23 cellular contexts compared by ENCODE assay signal in genomic region chr18:5142859-5143258, GRCh38. TPM values are rescaled to one million over a fixed set of nuclear protein-coding genes. Genes with fewer than 3 reads are reported as not detected.
"Had no signal": no experiment of that assay in that cellular context is flagged by ENCODE, and none has a peak within 500 bp of the region (broad histone marks: within the 10 kb centered on the region; RNA-seq: fewer than 3 reads in every experiment).

No MANE protein-coding gene starts in this region.

- H3K27ac Mint-ChIP-seq: activated naive CD4-positive, alpha-beta T cell treated with anti-CD3 and anti-CD28 coated beads, Interleukin-2, amount 10 ng/mL, durations not matched to agents 7 days and 5 days; stimulated activated memory B cell treated with anti-CD40 and anti-IgM and Interleukin-4, amounts not matched to agents 10 μg/mL and 1 μg/mL and 100 μg/mL, for 72 hours had no signal

- H3K27me3 Mint-ChIP-seq: activated naive CD4-positive, alpha-beta T cell treated with anti-CD3 and anti-CD28 coated beads, Interleukin-2, amount 10 ng/mL, durations not matched to agents 7 days and 5 days had no signal

- H3K36me3 ChIP-seq: ascending aorta, colonic mucosa, left ventricle myocardium inferior, spleen, upper lobe of right lung had no signal

- H3K4me3 Mint-ChIP-seq: activated naive CD4-positive, alpha-beta T cell treated with anti-CD3 and anti-CD28 coated beads, Interleukin-2, amount 10 ng/mL, durations not matched to agents 7 days and 5 days; central memory CD8-positive, alpha-beta T cell; nephron progenitor cell; stimulated activated memory B cell treated with anti-CD40 and anti-IgM and Interleukin-4, amounts not matched to agents 10 μg/mL and 1 μg/mL and 100 μg/mL, for 72 hours had no signal

- DNase-seq: activated CD4-positive, alpha-beta T cell treated with anti-CD3 and anti-CD28 coated beads for 1 hour; activated CD8-positive, alpha-beta memory T cell treated with anti-CD3 and anti-CD28 coated beads for 24 hours; activated CD8-positive, alpha-beta memory T cell treated with anti-CD3 and anti-CD28 coated beads, Interleukin-2, amount 50 U/mL, for 48 hours; activated effector memory CD4-positive, alpha-beta T cell treated with Interleukin-2 at 50 U/mL for 16 hours; activated naive CD4-positive, alpha-beta T cell treated with anti-CD3 and anti-CD28 coated beads, Interleukin-2, amount 10 ng/mL, durations not matched to agents 7 days and 5 days; activated T-cell treated with anti-CD3 and anti-CD28 coated beads, Interleukin-2, amount 50 U/mL, for 48 hours; colonic mucosa; erythroblast; kidney; left ventricle myocardium inferior; mammary epithelial cell; midbrain; nephron progenitor cell; retina; spleen; stimulated activated CD4-positive, alpha-beta T cell treated with anti-CD3 and anti-CD28 coated beads, Interleukin-4, amount 100 ng/mL, for 4 hours; upper lobe of right lung had no signal

- H3K36me3 Mint-ChIP-seq: activated naive CD4-positive, alpha-beta T cell treated with anti-CD3 and anti-CD28 coated beads, Interleukin-2, amount 10 ng/mL, durations not matched to agents 7 days and 5 days; stimulated activated memory B cell treated with anti-CD40 and anti-IgM and Interleukin-4, amounts not matched to agents 10 μg/mL and 1 μg/mL and 100 μg/mL, for 72 hours had no signal

- ATAC-seq: stimulated activated memory B cell treated with anti-CD40 and anti-IgM and Interleukin-4, amounts not matched to agents 10 μg/mL and 1 μg/mL and 100 μg/mL, for 72 hours; upper lobe of right lung had no signal

- H3K4me3 ChIP-seq: ascending aorta, colonic mucosa, left ventricle myocardium inferior, spleen, upper lobe of right lung had no signal

- H3K4me1 ChIP-seq: ascending aorta, colonic mucosa, spleen, upper lobe of right lung had no signal

- H3K27ac ChIP-seq: ascending aorta, colonic mucosa, left ventricle myocardium inferior, spleen, upper lobe of right lung, VCaP had no signal

- H3K4me1 Mint-ChIP-seq: central memory CD8-positive, alpha-beta T cell had no signal

- H3K9me3 ChIP-seq: ascending aorta, colonic mucosa, left ventricle myocardium inferior, spleen, upper lobe of right lung had no signal

- H3K9me3 Mint-ChIP-seq: activated naive CD4-positive, alpha-beta T cell treated with anti-CD3 and anti-CD28 coated beads, Interleukin-2, amount 10 ng/mL, durations not matched to agents 7 days and 5 days; central memory CD8-positive, alpha-beta T cell; stimulated activated memory B cell treated with anti-CD40 and anti-IgM and Interleukin-4, amounts not matched to agents 10 μg/mL and 1 μg/mL and 100 μg/mL, for 72 hours had no signal

- H3K27me3 ChIP-seq: ascending aorta, colonic mucosa, spleen, upper lobe of right lung had no signal

RNA-seq across cellular contexts. Expression of gene AKAIN1, which starts 54.2 kb away (rescaled TPM):
- total RNA-seq: ascending aorta, colonic mucosa, kidney, left ventricle myocardium inferior, mammary epithelial cell, omental fat pad, posterior vena cava, spleen, upper lobe of right lung had no signal
